Comparison of ENCODE assay signal across 1 cellular context in the genomic region with DNA sequence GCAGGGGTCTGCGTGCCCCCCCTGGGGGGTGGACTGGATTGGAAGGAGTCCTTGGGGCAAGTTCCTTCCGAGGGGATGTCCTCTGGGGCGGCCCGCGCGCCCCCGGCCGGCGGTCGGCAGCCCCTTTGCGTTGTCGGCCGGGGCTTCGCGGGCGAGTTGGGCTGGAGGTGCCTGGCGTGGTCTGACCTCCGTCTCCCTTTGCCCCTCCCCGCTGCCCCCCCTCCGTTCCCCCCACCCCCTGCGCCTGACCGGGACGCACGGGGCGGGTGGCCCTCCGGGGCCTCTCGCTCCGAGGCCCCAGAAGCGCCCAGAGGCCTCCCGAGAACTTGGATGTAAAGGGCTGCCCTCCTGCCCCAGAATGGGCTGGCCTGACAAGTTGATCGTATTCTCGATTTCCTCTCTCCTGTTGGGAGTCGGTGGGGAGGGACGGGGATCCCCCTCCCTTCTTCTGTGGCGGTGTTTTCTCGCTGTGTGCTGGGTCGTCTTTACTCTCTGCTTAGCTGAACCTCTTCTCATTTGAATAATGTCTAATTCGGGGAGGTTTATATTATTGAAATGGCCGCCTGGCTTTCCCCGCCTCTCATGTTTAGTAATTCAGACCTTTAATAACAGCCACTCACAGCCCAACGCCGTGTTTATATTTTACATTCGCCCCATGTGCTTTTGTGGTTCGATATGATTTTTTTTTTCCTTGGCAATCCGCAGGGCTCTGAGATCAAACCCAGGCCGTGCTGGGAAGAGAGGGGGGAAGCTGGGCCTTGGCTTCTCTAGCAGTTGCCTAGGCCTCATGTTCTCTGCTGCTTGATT.
A peak's percentile ranks its signal among the peaks of the same experiment; 100 is the strongest.
TF ChIP-seq lines count a peak whose summit lies in the region.

No MANE protein-coding gene starts in this region.

TF ChIP-seq in K562, 482 proteins besides CTCF, POLR2A, EP300 and RAD21 (continued from another document and continues in another):
- TF ChIP-seq, protein P1, sequence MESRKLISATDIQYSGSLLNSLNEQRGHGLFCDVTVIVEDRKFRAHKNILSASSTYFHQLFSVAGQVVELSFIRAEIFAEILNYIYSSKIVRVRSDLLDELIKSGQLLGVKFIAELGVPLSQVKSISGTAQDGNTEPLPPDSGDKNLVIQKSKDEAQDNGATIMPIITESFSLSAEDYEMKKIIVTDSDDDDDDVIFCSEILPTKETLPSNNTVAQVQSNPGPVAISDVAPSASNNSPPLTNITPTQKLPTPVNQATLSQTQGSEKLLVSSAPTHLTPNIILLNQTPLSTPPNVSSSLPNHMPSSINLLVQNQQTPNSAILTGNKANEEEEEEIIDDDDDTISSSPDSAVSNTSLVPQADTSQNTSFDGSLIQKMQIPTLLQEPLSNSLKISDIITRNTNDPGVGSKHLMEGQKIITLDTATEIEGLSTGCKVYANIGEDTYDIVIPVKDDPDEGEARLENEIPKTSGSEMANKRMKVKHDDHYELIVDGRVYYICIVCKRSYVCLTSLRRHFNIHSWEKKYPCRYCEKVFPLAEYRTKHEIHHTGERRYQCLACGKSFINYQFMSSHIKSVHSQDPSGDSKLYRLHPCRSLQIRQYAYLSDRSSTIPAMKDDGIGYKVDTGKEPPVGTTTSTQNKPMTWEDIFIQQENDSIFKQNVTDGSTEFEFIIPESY (CRISPR knock-in tag; IDR thresholded peaks at IDR 0.05) = 0 out of 2 replicates have a peak, but pooled peaks have one; percentile 17
- TF ChIP-seq, protein P2, sequence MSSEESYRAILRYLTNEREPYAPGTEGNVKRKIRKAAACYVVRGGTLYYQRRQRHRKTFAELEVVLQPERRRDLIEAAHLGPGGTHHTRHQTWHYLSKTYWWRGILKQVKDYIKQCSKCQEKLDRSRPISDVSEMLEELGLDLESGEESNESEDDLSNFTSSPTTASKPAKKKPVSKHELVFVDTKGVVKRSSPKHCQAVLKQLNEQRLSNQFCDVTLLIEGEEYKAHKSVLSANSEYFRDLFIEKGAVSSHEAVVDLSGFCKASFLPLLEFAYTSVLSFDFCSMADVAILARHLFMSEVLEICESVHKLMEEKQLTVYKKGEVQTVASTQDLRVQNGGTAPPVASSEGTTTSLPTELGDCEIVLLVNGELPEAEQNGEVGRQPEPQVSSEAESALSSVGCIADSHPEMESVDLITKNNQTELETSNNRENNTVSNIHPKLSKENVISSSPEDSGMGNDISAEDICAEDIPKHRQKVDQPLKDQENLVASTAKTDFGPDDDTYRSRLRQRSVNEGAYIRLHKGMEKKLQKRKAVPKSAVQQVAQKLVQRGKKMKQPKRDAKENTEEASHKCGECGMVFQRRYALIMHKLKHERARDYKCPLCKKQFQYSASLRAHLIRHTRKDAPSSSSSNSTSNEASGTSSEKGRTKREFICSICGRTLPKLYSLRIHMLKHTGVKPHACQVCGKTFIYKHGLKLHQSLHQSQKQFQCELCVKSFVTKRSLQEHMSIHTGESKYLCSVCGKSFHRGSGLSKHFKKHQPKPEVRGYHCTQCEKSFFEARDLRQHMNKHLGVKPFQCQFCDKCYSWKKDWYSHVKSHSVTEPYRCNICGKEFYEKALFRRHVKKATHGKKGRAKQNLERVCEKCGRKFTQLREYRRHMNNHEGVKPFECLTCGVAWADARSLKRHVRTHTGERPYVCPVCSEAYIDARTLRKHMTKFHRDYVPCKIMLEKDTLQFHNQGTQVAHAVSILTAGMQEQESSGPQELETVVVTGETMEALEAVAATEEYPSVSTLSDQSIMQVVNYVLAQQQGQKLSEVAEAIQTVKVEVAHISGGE (CRISPR knock-in tag; IDR thresholded peaks at IDR 0.05) = no peak
- TF ChIP-seq RBM34 (IDR thresholded peaks at IDR 0.05; ENCODE audit: borderline replicate concordance, insufficient read depth, low read length) (no peak), HDAC1 (IDR thresholded peaks at IDR 0.05) (peak in 1 of 2 experiments; percentile 71; a peak in 1 of 4 replicates), TCF7 (IDR thresholded peaks at IDR 0.05; ENCODE audit: borderline replicate concordance) (no peak), SP1 (CRISPR knock-in tag; IDR thresholded peaks at IDR 0.05) (peak; percentile 78; the same call in 1 of the 2 replicates), CEBPZ (IDR thresholded peaks at IDR 0.05; ENCODE audit: borderline replicate concordance, low read depth, low read length) (no peak), MCM3 (IDR thresholded peaks at IDR 0.05) (no peak), MTA1 (IDR thresholded peaks at IDR 0.05; ENCODE audit: borderline replicate concordance) (no peak; the same call in 1 of the 2 replicates), SREBF1 (IDR thresholded peaks at IDR 0.05; ENCODE audit: borderline replicate concordance, low read depth, low read length) (no peak), E2F6 (IDR thresholded peaks at IDR 0.05; ENCODE audit: borderline replicate concordance in 1 of 2, extremely low read depth in 1 of 2, insufficient read depth in 1 of 2, insufficient read length in 1 of 2, low read depth in 1 of 2, low read length in 1 of 2, poor library complexity in 1 of 2, severe bottlenecking in 1 of 2) (peak in 1 of 2 experiments; percentile 22), CXXC5 (CRISPR knock-in tag; IDR thresholded peaks at IDR 0.05) (peak; percentile 27; the same call in 1 of the 2 replicates), U2AF2 (optimal IDR thresholded peaks at IDR 0.05; ENCODE audit: low read depth, low read length) (no peak), TEAD1 (CRISPR knock-in tag; IDR thresholded peaks at IDR 0.05) (no peak), TFAP4 (CRISPR knock-in tag; IDR thresholded peaks at IDR 0.05; ENCODE audit: borderline replicate concordance) (no peak), ETS2 (tag; IDR thresholded peaks at IDR 0.05; ENCODE audit: borderline replicate concordance, poor library complexity, severe bottlenecking) (no peak), KDM4B (IDR thresholded peaks at IDR 0.05; ENCODE audit: borderline replicate concordance in 2 of 2, low read depth in 1 of 2) (0 out of 4 replicates have a peak, but pooled peaks of 1 of the 2 experiments have one; percentile 33), GABPA (tag; conservative IDR thresholded peaks at IDR 0.05; ENCODE audit: low read depth) (no peak), RFX1 (IDR thresholded peaks at IDR 0.05) (no peak), CREBBP (IDR thresholded peaks at IDR 0.05; ENCODE audit: low read depth, low read length) (no peak), NR2C2 (CRISPR knock-in tag; IDR thresholded peaks at IDR 0.05) (no peak), NR2C2 (tag; IDR thresholded peaks at IDR 0.05) (peak; percentile 81), VEZF1 (CRISPR knock-in tag; IDR thresholded peaks at IDR 0.05) (peak; percentile 98), EP400 (IDR thresholded peaks at IDR 0.05) (peak; percentile 53), LCOR (CRISPR knock-in tag; IDR thresholded peaks at IDR 0.05) (no peak), RBM14 (IDR thresholded peaks at IDR 0.05; ENCODE audit: borderline replicate concordance, insufficient read depth, low read depth, low read length) (no peak), ZNF316 (IDR thresholded peaks at IDR 0.05) (no peak), ADNP (tag; IDR thresholded peaks at IDR 0.05) (no peak), TAF7 (tag; IDR thresholded peaks at IDR 0.05) (0 out of 2 replicates have a peak, but pooled peaks have one; percentile 25), ZNF224 (CRISPR knock-in tag; IDR thresholded peaks at IDR 0.05) (no peak), TGIF2 (CRISPR knock-in tag; IDR thresholded peaks at IDR 0.05) (no peak), ZNF146 (CRISPR knock-in tag; IDR thresholded peaks at IDR 0.05; ENCODE audit: unreplicated experiment) (no peak), NCOA1 (IDR thresholded peaks at IDR 0.05; ENCODE audit: low read depth) (no peak), ILF3 (IDR thresholded peaks at IDR 0.05; ENCODE audit: borderline replicate concordance) (no peak), ZNF785 (CRISPR knock-in tag; IDR thresholded peaks at IDR 0.05) (no peak), PHF8 (IDR thresholded peaks at IDR 0.05; ENCODE audit: borderline replicate concordance, low read length) (peak; percentile 75), ZSCAN29 (IDR thresholded peaks at IDR 0.05) (no peak), POLR2AphosphoS5 (IDR thresholded peaks at IDR 0.05; ENCODE audit: control insufficient read depth, insufficient read depth, low read depth, low read length) (peak; percentile 54), YY1 (IDR thresholded peaks at IDR 0.05; ENCODE audit: borderline replicate concordance in 1 of 3, control insufficient read depth in 1 of 3, extremely low read depth in 1 of 3, insufficient read depth in 3 of 3, insufficient read length in 1 of 3, insufficient replicate concordance in 2 of 3, low read depth in 1 of 3, low read length in 2 of 3) (peak in 1 of 3 experiments; percentile 80), IRF1 (CRISPR knock-in tag; IDR thresholded peaks at IDR 0.05; ENCODE audit: borderline replicate concordance) (no peak), STAT5A (IDR thresholded peaks at IDR 0.05; ENCODE audit: borderline replicate concordance, low read length) (no peak), FOXA3 (CRISPR knock-in tag; conservative IDR thresholded peaks at IDR 0.05 in 1 of 2, IDR thresholded peaks at IDR 0.05 in 1 of 2) (0 out of 4 replicates have a peak, but pooled peaks of 1 of the 2 experiments have one; percentile 59), MTA3 (IDR thresholded peaks at IDR 0.05; ENCODE audit: borderline replicate concordance) (no peak), KDM5B (IDR thresholded peaks at IDR 0.05; ENCODE audit: insufficient replicate concordance, low read depth, low read length) (peak; percentile 69)
- TF ChIP-seq, protein P3, sequence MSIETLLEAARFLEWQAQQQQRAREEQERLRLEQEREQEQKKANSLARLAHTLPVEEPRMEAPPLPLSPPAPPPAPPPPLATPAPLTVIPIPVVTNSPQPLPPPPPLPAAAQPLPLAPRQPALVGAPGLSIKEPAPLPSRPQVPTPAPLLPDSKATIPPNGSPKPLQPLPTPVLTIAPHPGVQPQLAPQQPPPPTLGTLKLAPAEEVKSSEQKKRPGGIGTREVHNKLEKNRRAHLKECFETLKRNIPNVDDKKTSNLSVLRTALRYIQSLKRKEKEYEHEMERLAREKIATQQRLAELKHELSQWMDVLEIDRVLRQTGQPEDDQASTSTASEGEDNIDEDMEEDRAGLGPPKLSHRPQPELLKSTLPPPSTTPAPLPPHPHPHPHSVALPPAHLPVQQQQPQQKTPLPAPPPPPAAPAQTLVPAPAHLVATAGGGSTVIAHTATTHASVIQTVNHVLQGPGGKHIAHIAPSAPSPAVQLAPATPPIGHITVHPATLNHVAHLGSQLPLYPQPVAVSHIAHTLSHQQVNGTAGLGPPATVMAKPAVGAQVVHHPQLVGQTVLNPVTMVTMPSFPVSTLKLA (conservative IDR thresholded peaks at IDR 0.05) = peak; percentile 99
- TF ChIP-seq, protein P4, sequence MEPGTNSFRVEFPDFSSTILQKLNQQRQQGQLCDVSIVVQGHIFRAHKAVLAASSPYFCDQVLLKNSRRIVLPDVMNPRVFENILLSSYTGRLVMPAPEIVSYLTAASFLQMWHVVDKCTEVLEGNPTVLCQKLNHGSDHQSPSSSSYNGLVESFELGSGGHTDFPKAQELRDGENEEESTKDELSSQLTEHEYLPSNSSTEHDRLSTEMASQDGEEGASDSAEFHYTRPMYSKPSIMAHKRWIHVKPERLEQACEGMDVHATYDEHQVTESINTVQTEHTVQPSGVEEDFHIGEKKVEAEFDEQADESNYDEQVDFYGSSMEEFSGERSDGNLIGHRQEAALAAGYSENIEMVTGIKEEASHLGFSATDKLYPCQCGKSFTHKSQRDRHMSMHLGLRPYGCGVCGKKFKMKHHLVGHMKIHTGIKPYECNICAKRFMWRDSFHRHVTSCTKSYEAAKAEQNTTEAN (CRISPR knock-in tag; IDR thresholded peaks at IDR 0.05) = 0 out of 2 replicates have a peak, but pooled peaks have one; percentile 59
